35 cellular contexts compared by ENCODE assay signal in genomic region chr1:173239058-173239457, GRCh38.
"Had no signal": no experiment of that assay in that cellular context is flagged by ENCODE, and none has a peak within 500 bp of the region (broad histone marks: within the 10 kb centered on the region; RNA-seq: fewer than 3 reads in every experiment).

No MANE protein-coding gene starts in this region.

- H3K36me3 ChIP-seq: MG63 had no signal

- DNase-seq: Kasumi-1, MG63, MM.1S, MV-4-11, NCI-H1048, NCI-H1092, NCI-H1092 treated with DMSO at 0.1 percent for 48 hours, NCI-H1105, NCI-H1105 treated with DMSO at 0.1 percent for 48 hours, NCI-H1417, NCI-H1417 treated with DMSO at 0.1 percent for 48 hours, NCI-H1436, NCI-H1436 treated with DMSO at 0.1 percent for 48 hours, NCI-H146, NCI-H1694, NCI-H1694 treated with DMSO at 0.1 percent for 48 hours, NCI-H187, NCI-H187 treated with DMSO at 0.1 percent for 48 hours, NCI-H1930, NCI-H2029, NCI-H2029 treated with DMSO at 0.1 percent for 48 hours, NCI-H2081, NCI-H2081 treated with DMSO at 0.1 percent for 48 hours, NCI-H2107, NCI-H2171, NCI-H2171 treated with DMSO at 0.1 percent for 48 hours, NCI-H2227 treated with DMSO at 0.1 percent for 48 hours, NCI-H226, NCI-H446, NCI-H446 treated with DMSO at 0.1 percent for 48 hours, NCI-H510A, NCI-H510A treated with DMSO at 0.1 percent for 48 hours, NCI-H524, NCI-H524 treated with DMSO at 0.1 percent for 48 hours, NCI-H526 had no signal

- H3K27me3 ChIP-seq: MG63 had no signal

- H3K4me3 ChIP-seq: MG63 had no signal
